Comparison of ENCODE assay signal across 1 cellular context in the genomic region with DNA sequence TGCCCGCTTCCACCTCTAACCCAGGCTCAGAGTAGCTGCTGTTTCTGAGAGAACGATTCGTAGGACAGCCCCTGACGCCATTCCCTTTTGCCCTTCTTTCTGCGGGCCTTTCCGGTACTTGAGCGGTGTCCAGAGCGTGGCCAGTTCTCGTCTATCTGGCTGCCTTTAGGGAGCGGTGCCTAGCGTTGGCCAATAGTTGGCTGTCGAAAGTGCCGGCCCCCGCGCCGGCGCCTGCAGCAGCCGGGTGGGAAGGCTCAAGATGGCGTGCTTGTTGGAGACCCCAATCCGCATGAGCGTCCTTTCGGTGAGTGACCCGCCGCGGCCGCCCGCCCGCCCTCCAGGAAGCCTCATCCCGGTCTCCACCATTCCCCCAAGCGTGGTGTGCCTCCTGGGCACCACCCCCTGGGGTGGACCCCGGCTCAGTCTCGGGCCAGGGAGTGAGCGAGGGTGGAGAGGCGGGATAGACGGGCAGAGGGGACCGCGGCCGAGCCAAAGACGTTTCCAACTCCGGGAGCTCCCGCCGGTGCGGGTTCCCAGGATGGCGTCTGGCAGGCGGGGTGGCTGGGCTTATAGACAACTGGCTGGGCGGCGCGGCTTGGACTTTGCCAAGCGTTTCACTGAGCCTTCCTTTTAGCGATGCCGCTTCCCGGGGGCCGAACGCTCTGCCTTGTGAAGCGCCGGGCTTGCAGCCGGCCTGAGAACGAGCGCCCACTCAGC.
TF ChIP-seq lines count a peak whose summit lies in the region.

A gene with protein sequence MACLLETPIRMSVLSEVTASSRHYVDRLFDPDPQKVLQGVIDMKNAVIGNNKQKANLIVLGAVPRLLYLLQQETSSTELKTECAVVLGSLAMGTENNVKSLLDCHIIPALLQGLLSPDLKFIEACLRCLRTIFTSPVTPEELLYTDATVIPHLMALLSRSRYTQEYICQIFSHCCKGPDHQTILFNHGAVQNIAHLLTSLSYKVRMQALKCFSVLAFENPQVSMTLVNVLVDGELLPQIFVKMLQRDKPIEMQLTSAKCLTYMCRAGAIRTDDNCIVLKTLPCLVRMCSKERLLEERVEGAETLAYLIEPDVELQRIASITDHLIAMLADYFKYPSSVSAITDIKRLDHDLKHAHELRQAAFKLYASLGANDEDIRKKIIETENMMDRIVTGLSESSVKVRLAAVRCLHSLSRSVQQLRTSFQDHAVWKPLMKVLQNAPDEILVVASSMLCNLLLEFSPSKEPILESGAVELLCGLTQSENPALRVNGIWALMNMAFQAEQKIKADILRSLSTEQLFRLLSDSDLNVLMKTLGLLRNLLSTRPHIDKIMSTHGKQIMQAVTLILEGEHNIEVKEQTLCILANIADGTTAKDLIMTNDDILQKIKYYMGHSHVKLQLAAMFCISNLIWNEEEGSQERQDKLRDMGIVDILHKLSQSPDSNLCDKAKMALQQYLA (plus strand): TSS at position 6 of the 717 bp plus-strand sequence. CDS start 254 bp downstream, at position 260.

TF ChIP-seq in HepG2, 621 proteins besides CTCF, POLR2A, EP300 and RAD21 (continued from another document and continues in another):
- TF ChIP-seq, protein P1, sequence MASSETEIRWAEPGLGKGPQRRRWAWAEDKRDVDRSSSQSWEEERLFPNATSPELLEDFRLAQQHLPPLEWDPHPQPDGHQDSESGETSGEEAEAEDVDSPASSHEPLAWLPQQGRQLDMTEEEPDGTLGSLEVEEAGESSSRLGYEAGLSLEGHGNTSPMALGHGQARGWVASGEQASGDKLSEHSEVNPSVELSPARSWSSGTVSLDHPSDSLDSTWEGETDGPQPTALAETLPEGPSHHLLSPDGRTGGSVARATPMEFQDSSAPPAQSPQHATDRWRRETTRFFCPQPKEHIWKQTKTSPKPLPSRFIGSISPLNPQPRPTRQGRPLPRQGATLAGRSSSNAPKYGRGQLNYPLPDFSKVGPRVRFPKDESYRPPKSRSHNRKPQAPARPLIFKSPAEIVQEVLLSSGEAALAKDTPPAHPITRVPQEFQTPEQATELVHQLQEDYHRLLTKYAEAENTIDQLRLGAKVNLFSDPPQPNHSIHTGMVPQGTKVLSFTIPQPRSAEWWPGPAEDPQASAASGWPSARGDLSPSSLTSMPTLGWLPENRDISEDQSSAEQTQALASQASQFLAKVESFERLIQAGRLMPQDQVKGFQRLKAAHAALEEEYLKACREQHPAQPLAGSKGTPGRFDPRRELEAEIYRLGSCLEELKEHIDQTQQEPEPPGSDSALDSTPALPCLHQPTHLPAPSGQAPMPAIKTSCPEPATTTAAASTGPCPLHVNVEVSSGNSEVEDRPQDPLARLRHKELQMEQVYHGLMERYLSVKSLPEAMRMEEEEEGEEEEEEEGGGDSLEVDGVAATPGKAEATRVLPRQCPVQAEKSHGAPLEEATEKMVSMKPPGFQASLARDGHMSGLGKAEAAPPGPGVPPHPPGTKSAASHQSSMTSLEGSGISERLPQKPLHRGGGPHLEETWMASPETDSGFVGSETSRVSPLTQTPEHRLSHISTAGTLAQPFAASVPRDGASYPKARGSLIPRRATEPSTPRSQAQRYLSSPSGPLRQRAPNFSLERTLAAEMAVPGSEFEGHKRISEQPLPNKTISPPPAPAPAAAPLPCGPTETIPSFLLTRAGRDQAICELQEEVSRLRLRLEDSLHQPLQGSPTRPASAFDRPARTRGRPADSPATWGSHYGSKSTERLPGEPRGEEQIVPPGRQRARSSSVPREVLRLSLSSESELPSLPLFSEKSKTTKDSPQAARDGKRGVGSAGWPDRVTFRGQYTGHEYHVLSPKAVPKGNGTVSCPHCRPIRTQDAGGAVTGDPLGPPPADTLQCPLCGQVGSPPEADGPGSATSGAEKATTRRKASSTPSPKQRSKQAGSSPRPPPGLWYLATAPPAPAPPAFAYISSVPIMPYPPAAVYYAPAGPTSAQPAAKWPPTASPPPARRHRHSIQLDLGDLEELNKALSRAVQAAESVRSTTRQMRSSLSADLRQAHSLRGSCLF (CRISPR knock-in tag; IDR thresholded peaks at IDR 0.05; ENCODE audit: borderline replicate concordance), result no peak
- TF ChIP-seq ZBTB8A (CRISPR knock-in tag; IDR thresholded peaks at IDR 0.05; ENCODE audit: borderline replicate concordance, low read depth) (peak; percentile 84; the same call in 1 of the 2 replicates), SMAD1 (CRISPR knock-in tag; IDR thresholded peaks at IDR 0.05; ENCODE audit: borderline replicate concordance, low read depth) (no peak), HHEX (CRISPR knock-in tag; IDR thresholded peaks at IDR 0.05) (no peak), EED (CRISPR knock-in tag; IDR thresholded peaks at IDR 0.05) (no peak; the same call in 1 of the 2 replicates), HMG20A (CRISPR knock-in tag; IDR thresholded peaks at IDR 0.05; ENCODE audit: borderline replicate concordance) (no peak), KLF11 (CRISPR knock-in tag; IDR thresholded peaks at IDR 0.05) (peak; percentile 15; the same call in 1 of the 2 replicates)
- TF ChIP-seq, protein P2, sequence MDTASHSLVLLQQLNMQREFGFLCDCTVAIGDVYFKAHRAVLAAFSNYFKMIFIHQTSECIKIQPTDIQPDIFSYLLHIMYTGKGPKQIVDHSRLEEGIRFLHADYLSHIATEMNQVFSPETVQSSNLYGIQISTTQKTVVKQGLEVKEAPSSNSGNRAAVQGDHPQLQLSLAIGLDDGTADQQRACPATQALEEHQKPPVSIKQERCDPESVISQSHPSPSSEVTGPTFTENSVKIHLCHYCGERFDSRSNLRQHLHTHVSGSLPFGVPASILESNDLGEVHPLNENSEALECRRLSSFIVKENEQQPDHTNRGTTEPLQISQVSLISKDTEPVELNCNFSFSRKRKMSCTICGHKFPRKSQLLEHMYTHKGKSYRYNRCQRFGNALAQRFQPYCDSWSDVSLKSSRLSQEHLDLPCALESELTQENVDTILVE (CRISPR knock-in tag; IDR thresholded peaks at IDR 0.05), result no peak; the same call in 1 of the 2 replicates
- TF ChIP-seq, protein P3, sequence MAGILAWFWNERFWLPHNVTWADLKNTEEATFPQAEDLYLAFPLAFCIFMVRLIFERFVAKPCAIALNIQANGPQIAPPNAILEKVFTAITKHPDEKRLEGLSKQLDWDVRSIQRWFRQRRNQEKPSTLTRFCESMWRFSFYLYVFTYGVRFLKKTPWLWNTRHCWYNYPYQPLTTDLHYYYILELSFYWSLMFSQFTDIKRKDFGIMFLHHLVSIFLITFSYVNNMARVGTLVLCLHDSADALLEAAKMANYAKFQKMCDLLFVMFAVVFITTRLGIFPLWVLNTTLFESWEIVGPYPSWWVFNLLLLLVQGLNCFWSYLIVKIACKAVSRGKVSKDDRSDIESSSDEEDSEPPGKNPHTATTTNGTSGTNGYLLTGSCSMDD (CRISPR knock-in tag; IDR thresholded peaks at IDR 0.05), result no peak
- TF ChIP-seq, protein P4, sequence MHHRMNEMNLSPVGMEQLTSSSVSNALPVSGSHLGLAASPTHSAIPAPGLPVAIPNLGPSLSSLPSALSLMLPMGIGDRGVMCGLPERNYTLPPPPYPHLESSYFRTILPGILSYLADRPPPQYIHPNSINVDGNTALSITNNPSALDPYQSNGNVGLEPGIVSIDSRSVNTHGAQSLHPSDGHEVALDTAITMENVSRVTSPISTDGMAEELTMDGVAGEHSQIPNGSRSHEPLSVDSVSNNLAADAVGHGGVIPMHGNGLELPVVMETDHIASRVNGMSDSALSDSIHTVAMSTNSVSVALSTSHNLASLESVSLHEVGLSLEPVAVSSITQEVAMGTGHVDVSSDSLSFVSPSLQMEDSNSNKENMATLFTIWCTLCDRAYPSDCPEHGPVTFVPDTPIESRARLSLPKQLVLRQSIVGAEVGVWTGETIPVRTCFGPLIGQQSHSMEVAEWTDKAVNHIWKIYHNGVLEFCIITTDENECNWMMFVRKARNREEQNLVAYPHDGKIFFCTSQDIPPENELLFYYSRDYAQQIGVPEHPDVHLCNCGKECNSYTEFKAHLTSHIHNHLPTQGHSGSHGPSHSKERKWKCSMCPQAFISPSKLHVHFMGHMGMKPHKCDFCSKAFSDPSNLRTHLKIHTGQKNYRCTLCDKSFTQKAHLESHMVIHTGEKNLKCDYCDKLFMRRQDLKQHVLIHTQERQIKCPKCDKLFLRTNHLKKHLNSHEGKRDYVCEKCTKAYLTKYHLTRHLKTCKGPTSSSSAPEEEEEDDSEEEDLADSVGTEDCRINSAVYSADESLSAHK (CRISPR knock-in tag; IDR thresholded peaks at IDR 0.05; ENCODE audit: borderline replicate concordance), result no peak
- TF ChIP-seq, protein P5, sequence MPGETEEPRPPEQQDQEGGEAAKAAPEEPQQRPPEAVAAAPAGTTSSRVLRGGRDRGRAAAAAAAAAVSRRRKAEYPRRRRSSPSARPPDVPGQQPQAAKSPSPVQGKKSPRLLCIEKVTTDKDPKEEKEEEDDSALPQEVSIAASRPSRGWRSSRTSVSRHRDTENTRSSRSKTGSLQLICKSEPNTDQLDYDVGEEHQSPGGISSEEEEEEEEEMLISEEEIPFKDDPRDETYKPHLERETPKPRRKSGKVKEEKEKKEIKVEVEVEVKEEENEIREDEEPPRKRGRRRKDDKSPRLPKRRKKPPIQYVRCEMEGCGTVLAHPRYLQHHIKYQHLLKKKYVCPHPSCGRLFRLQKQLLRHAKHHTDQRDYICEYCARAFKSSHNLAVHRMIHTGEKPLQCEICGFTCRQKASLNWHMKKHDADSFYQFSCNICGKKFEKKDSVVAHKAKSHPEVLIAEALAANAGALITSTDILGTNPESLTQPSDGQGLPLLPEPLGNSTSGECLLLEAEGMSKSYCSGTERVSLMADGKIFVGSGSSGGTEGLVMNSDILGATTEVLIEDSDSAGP (CRISPR knock-in tag; IDR thresholded peaks at IDR 0.05; ENCODE audit: borderline replicate concordance), result peak; percentile 89; the same call in 1 of the 2 replicates
- TF ChIP-seq, protein P6, sequence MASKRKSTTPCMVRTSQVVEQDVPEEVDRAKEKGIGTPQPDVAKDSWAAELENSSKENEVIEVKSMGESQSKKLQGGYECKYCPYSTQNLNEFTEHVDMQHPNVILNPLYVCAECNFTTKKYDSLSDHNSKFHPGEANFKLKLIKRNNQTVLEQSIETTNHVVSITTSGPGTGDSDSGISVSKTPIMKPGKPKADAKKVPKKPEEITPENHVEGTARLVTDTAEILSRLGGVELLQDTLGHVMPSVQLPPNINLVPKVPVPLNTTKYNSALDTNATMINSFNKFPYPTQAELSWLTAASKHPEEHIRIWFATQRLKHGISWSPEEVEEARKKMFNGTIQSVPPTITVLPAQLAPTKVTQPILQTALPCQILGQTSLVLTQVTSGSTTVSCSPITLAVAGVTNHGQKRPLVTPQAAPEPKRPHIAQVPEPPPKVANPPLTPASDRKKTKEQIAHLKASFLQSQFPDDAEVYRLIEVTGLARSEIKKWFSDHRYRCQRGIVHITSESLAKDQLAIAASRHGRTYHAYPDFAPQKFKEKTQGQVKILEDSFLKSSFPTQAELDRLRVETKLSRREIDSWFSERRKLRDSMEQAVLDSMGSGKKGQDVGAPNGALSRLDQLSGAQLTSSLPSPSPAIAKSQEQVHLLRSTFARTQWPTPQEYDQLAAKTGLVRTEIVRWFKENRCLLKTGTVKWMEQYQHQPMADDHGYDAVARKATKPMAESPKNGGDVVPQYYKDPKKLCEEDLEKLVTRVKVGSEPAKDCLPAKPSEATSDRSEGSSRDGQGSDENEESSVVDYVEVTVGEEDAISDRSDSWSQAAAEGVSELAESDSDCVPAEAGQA (IDR thresholded peaks at IDR 0.05; ENCODE audit: low read depth), result peak; percentile 69; the same call in 1 of the 2 replicates
- TF ChIP-seq, protein P6 (CRISPR knock-in tag; IDR thresholded peaks at IDR 0.05; ENCODE audit: borderline replicate concordance), result no peak
- TF ChIP-seq, protein P7, sequence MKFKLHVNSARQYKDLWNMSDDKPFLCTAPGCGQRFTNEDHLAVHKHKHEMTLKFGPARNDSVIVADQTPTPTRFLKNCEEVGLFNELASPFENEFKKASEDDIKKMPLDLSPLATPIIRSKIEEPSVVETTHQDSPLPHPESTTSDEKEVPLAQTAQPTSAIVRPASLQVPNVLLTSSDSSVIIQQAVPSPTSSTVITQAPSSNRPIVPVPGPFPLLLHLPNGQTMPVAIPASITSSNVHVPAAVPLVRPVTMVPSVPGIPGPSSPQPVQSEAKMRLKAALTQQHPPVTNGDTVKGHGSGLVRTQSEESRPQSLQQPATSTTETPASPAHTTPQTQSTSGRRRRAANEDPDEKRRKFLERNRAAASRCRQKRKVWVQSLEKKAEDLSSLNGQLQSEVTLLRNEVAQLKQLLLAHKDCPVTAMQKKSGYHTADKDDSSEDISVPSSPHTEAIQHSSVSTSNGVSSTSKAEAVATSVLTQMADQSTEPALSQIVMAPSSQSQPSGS (CRISPR knock-in tag; IDR thresholded peaks at IDR 0.05), result 0 out of 2 replicates have a peak, but pooled peaks have one; percentile 21
- TF ChIP-seq, protein P8, sequence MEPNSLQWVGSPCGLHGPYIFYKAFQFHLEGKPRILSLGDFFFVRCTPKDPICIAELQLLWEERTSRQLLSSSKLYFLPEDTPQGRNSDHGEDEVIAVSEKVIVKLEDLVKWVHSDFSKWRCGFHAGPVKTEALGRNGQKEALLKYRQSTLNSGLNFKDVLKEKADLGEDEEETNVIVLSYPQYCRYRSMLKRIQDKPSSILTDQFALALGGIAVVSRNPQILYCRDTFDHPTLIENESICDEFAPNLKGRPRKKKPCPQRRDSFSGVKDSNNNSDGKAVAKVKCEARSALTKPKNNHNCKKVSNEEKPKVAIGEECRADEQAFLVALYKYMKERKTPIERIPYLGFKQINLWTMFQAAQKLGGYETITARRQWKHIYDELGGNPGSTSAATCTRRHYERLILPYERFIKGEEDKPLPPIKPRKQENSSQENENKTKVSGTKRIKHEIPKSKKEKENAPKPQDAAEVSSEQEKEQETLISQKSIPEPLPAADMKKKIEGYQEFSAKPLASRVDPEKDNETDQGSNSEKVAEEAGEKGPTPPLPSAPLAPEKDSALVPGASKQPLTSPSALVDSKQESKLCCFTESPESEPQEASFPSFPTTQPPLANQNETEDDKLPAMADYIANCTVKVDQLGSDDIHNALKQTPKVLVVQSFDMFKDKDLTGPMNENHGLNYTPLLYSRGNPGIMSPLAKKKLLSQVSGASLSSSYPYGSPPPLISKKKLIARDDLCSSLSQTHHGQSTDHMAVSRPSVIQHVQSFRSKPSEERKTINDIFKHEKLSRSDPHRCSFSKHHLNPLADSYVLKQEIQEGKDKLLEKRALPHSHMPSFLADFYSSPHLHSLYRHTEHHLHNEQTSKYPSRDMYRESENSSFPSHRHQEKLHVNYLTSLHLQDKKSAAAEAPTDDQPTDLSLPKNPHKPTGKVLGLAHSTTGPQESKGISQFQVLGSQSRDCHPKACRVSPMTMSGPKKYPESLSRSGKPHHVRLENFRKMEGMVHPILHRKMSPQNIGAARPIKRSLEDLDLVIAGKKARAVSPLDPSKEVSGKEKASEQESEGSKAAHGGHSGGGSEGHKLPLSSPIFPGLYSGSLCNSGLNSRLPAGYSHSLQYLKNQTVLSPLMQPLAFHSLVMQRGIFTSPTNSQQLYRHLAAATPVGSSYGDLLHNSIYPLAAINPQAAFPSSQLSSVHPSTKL (CRISPR knock-in tag; IDR thresholded peaks at IDR 0.05), result peak; percentile 41; the same call in 1 of the 2 replicates
